19 cellular contexts compared by ENCODE assay signal in the genomic region with DNA sequence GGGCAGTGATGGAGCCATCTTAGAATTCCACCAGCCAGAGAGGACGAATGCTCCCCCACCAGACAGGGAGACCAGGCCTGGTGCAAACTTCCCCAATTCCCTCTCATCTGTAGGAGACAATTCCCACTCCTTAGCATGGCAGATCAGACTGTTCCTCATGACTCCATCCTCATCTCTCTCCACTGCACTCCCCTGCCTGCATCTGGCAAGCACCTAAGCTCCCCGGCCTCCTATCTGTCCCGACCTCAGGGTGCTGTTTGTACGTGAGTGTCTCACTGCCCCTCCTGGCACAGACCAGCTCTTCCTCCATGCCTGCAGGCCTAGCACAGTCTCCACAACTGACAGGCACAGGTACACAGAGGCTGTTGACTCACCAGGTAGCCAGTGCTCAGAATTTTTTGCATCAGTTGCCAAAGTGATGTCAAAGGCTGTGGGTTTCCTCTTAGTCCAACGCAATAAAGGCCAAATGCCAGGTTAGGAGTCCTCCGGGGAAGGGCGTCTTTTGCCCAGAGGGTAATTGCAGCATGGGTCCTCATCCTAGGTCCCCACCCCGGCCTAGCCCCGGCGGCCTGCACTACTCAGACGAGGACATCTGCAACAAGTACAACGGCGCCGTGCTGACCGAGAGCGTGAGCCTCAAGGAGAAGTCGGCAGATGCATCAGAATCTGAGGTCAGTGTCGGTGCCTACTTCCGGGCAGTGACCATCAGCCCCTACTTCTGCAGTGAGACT.
"Had no signal": no experiment of that assay in that cellular context is flagged by ENCODE, and none has a peak within 500 bp of the region (broad histone marks: within the 10 kb centered on the region; RNA-seq: fewer than 3 reads in every experiment).

No MANE protein-coding gene starts in this region.

- H3K27me3 Mint-ChIP-seq: activated CD4-positive, alpha-beta T cell treated with anti-CD3 and anti-CD28 coated beads for 36 hours; activated naive CD8-positive, alpha-beta T cell treated with anti-CD3 and anti-CD28 coated beads for 36 hours; progenitor cell of endocrine pancreas; stimulated activated naive CD8-positive, alpha-beta T cell treated with anti-CD3 and anti-CD28 coated beads, Interleukin-15, Interleukin-2, amounts not matched to agents 100 ng/mL and 50 ng/mL, for 24 hours had no signal

- H3K4me3 ChIP-seq: body of pancreas, coronary artery, gastrocnemius medialis, right atrium auricular region, tibial nerve had no signal

- H3K4me3 Mint-ChIP-seq: activated CD4-positive, alpha-beta T cell treated with anti-CD3 and anti-CD28 coated beads for 36 hours; activated naive CD8-positive, alpha-beta T cell treated with anti-CD3 and anti-CD28 coated beads for 36 hours; central memory CD8-positive, alpha-beta T cell; nephron progenitor cell; stimulated activated naive CD8-positive, alpha-beta T cell treated with anti-CD3 and anti-CD28 coated beads, Interleukin-15, Interleukin-2, amounts not matched to agents 100 ng/mL and 50 ng/mL, for 24 hours; WTC11 had no signal

- H3K27ac Mint-ChIP-seq: activated CD4-positive, alpha-beta T cell treated with anti-CD3 and anti-CD28 coated beads for 36 hours; activated naive CD8-positive, alpha-beta T cell treated with anti-CD3 and anti-CD28 coated beads for 36 hours; nephron progenitor cell; progenitor cell of endocrine pancreas; stimulated activated naive CD8-positive, alpha-beta T cell treated with anti-CD3 and anti-CD28 coated beads, Interleukin-15, Interleukin-2, amounts not matched to agents 100 ng/mL and 50 ng/mL, for 24 hours; WTC11 had no signal

- H3K27ac ChIP-seq: body of pancreas, coronary artery, gastrocnemius medialis, right atrium auricular region, tibial nerve had no signal

- H3K27me3 ChIP-seq: body of pancreas, gastrocnemius medialis, right atrium auricular region, tibial nerve had no signal

- DNase-seq: activated CD4-positive, alpha-beta T cell treated with anti-CD3 and anti-CD28 coated beads for 36 hours; activated CD4-positive, alpha-beta T cell treated with anti-CD3 and anti-CD28 coated beads, Interleukin-2, amount 50 U/mL, for 48 hours; activated naive CD4-positive, alpha-beta T cell; activated naive CD8-positive, alpha-beta T cell treated with anti-CD3 and anti-CD28 coated beads for 36 hours; amniotic stem cell; body of pancreas; gastrocnemius medialis; midbrain; nephron progenitor cell; stimulated activated CD4-positive, alpha-beta T cell treated with anti-CD3 and anti-CD28 coated beads, Interleukin-15, amount 100 ng/mL, for 24 hours; stimulated activated CD4-positive, alpha-beta T cell treated with anti-CD3 and anti-CD28 coated beads, Interleukin-2, amount 100 ng/mL, for 48 hours had no signal

- H3K4me1 ChIP-seq: body of pancreas, gastrocnemius medialis, right atrium auricular region, tibial nerve had no signal

- H3K36me3 ChIP-seq: gastrocnemius medialis, right atrium auricular region had no signal

- H3K9me3 ChIP-seq: body of pancreas, gastrocnemius medialis, right atrium auricular region had no signal

- ATAC-seq: activated CD4-positive, alpha-beta T cell treated with anti-CD3 and anti-CD28 coated beads for 36 hours; body of pancreas; gastrocnemius medialis had no signal

- FAIRE-seq: endometrium had no signal

- H3K36me3 Mint-ChIP-seq: activated naive CD8-positive, alpha-beta T cell treated with anti-CD3 and anti-CD28 coated beads for 36 hours had no signal
